Comparison of ENCODE assay signal across 8 cellular contexts in the genomic region with DNA sequence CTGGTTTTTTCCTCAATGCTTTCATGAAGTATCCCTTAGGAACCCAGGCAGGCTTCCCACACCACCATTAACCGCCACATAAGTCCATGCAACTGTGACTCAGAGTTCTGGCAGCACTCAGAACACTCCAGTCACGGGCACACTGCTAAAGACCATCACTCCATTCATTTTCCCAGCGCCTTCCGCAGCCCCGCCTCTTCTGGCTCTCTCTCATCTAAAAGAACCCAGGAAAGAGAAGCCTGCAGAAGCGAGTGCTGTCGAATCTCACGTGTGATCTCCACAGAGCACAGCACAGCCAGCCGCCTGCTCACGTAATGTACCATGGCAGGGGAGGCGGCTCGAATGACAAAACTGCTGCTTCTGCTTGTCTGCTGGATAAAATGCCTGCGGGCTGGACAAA. TPM values are rescaled to one million over a fixed set of nuclear protein-coding genes. Genes with fewer than 3 reads are reported as not detected.
DNase-seq lines count a peak whose midpoint lies in the region; ATAC-seq and TF ChIP-seq lines count a peak whose summit lies in the region.

No MANE protein-coding gene starts in this region.

- POLR2A ChIA-PET in Panc1 (lab: Charles Lee), result no interaction called here

- CTCF ChIA-PET in Panc1 (lab: Charles Lee), result no interaction called here

- no peak overlapping the region for H3K56ac ChIP-seq in mesendoderm (ENCODE audit: low read length)

- DNase-seq in EH (ENCODE audit: low read depth) (peak; percentile 73), Panc1 (ENCODE audit: low read depth, low spot score) (no peak), epithelial cell of esophagus (ENCODE audit: low read depth) (peak; percentile 34), NK-92 (lab: John Stamatoyannopoulos, UW; ENCODE audit: unreplicated experiment) (no peak), mesendoderm (no peak), body of pancreas (no peak)
- no peak for DNase-seq in effector memory CD8-positive, alpha-beta T cell

- in situ Hi-C loops in Panc1 (cut with HindIII; ENCODE audit: low pct_unique_long_range_greater_than_20kb, low sequenced_read_pairs), result no loop called here

- H3K27ac ChIP-seq in Panc1 (ENCODE audit: low read length), result peak overlapping the region; percentile 59
- H3K27ac ChIP-seq in rectal smooth muscle tissue (ENCODE audit: low read depth, low read length), result no peak overlapping the region
- no peak overlapping the region for H3K27ac ChIP-seq in mesendoderm (ENCODE audit: low read depth, low read length)
- H3K27ac ChIP-seq in body of pancreas, result no peak overlapping the region

- BruUV-seq in Panc1 (replicated peaks; lab: Mats Ljungman, UMichigan), result no TSS peak

- no peaks in the 10 kb centered on the region for H3K27me3 Mint-ChIP-seq in effector memory CD8-positive, alpha-beta T cell

- no peak overlapping the region for H2BK15ac ChIP-seq in mesendoderm (replicated peaks; ENCODE audit: low read depth)

- peaks cover 36% of the 10 kb centered on the region for H3K36me3 Mint-ChIP-seq in effector memory CD8-positive, alpha-beta T cell (ENCODE audit: insufficient read depth)

- TF ChIP-seq CTCF in Panc1 (IDR thresholded peaks at IDR 0.05) (no peak), epithelial cell of esophagus (IDR thresholded peaks at IDR 0.05; ENCODE audit: insufficient read depth, low read depth, low read length, missing control alignments) (no peak), body of pancreas (IDR thresholded peaks at IDR 0.05) (no peak)

- no peak overlapping the region for H2BK120ac ChIP-seq in mesendoderm (ENCODE audit: low read depth, low read length)

- H3K27ac Mint-ChIP-seq in effector memory CD8-positive, alpha-beta T cell, result peak overlapping the region in 1 of 2 donors; percentile 69

- H2BK5ac ChIP-seq in mesendoderm (ENCODE audit: low read length), result no peak overlapping the region

- no peak overlapping the region for H3K23ac ChIP-seq in mesendoderm (ENCODE audit: low read length)

- no peaks in the 10 kb centered on the region for H3K79me1 ChIP-seq in mesendoderm (ENCODE audit: low read length)

- H3K18ac ChIP-seq in mesendoderm (ENCODE audit: low read length), result no peak overlapping the region

- H3K9me3 ChIP-seq in Panc1 (ENCODE audit: control insufficient read depth, insufficient read depth, low read depth, low read length) (no peaks in the 10 kb centered on the region), body of pancreas (no peaks in the 10 kb centered on the region)

- no peak overlapping the region for H3K4me2 ChIP-seq in mesendoderm (ENCODE audit: low read length)

- no peak overlapping the region for H4K8ac ChIP-seq in mesendoderm (ENCODE audit: low read depth, low read length)

- no peaks in the 10 kb centered on the region for H3K79me2 ChIP-seq in mesendoderm (ENCODE audit: control insufficient read depth, insufficient read depth, low read length)

- intact Hi-C loops in Panc1 (cut with micrococcal nuclease; ENCODE audit: unreplicated experiment) (no loop called here), body of pancreas (cut with DNase I) (no loop called here)

- H3K27me3 ChIP-seq in Panc1 (ENCODE audit: control insufficient read depth, insufficient read depth, low read length) (no peaks in the 10 kb centered on the region), rectal smooth muscle tissue (ENCODE audit: control insufficient read depth, insufficient read depth, low read length) (no peaks in the 10 kb centered on the region), mesendoderm (ENCODE audit: insufficient read depth, low read length, poor library complexity) (no peaks in the 10 kb centered on the region), body of pancreas (no peaks in the 10 kb centered on the region)

- H3K4me1 ChIP-seq in Panc1 (ENCODE audit: control insufficient read depth, insufficient read depth, low read length), result peaks cover 31% of the 10 kb centered on the region
- no peaks in the 10 kb centered on the region for H3K4me1 ChIP-seq in rectal smooth muscle tissue (ENCODE audit: control insufficient read depth, insufficient read depth, low read length)
- peaks cover 6% of the 10 kb centered on the region for H3K4me1 ChIP-seq in mesendoderm (ENCODE audit: control insufficient read depth, low read depth, low read length)
- peaks cover 25% of the 10 kb centered on the region for H3K4me1 ChIP-seq in body of pancreas

- no peak for ATAC-seq in Panc1
- no peak for ATAC-seq in body of pancreas
- no peak for ATAC-seq in effector memory CD8-positive, alpha-beta T cell (replicated peaks)

- H4K5ac ChIP-seq in mesendoderm (ENCODE audit: low read length), result no peak overlapping the region

- no CpG with 5 or more reads among the region's 13 CpGs for WGBS in mesendoderm (ENCODE audit: extremely low coverage, insufficient coverage, low lambda C conversion rate)
- WGBS in body of pancreas, 2 donors, result 90 to 95% methylated on average over 13 of the region's 13 CpGs

- peak overlapping the region; percentile 30 for H3K9ac ChIP-seq in rectal smooth muscle tissue (ENCODE audit: low read length)
- H3K9ac ChIP-seq in mesendoderm (ENCODE audit: low read length), result no peak overlapping the region

- no peak for TF ChIP-seq POLR2A in body of pancreas (IDR thresholded peaks at IDR 0.05)

- H3K4me1 Mint-ChIP-seq in effector memory CD8-positive, alpha-beta T cell (ENCODE audit: low read depth in 2 of 2), result peaks cover 18 to 21% of the 10 kb centered on the region in 2 donors

- no peak overlapping the region for H2AK5ac ChIP-seq in mesendoderm (ENCODE audit: low read length)

- H3K4me3 ChIP-seq in Panc1 (ENCODE audit: low read depth in 2 of 2, low read length in 2 of 2), result peak overlapping the region; percentile 17 to 31; a peak in 3 of 4 replicates
- no peak overlapping the region for H3K4me3 ChIP-seq in epithelial cell of esophagus (ENCODE audit: low read length)
- peak overlapping the region; percentile 21 for H3K4me3 ChIP-seq in rectal smooth muscle tissue (ENCODE audit: low read length)
- no peak overlapping the region for H3K4me3 ChIP-seq in mesendoderm (ENCODE audit: low read length)
- no peak overlapping the region for H3K4me3 ChIP-seq in body of pancreas

- H3K4me3 Mint-ChIP-seq in effector memory CD8-positive, alpha-beta T cell, result no peak overlapping the region

- H3K4ac ChIP-seq in mesendoderm (ENCODE audit: low read depth, low read length), result no peak overlapping the region

- no peaks in the 10 kb centered on the region for H3K9me3 Mint-ChIP-seq in effector memory CD8-positive, alpha-beta T cell

- H3K36me3 ChIP-seq in Panc1 (ENCODE audit: control insufficient read depth, insufficient read depth, low read length) (no peaks in the 10 kb centered on the region), rectal smooth muscle tissue (ENCODE audit: control insufficient read depth, insufficient read depth, low read length) (no peaks in the 10 kb centered on the region), mesendoderm (ENCODE audit: control insufficient read depth, insufficient read depth, low read length) (no peaks in the 10 kb centered on the region), body of pancreas (replicated peaks in 1 of 2; ENCODE audit: insufficient read depth in 1 of 2, low read depth in 2 of 2) (peaks cover 0 to 1% of the 10 kb centered on the region in 2 donors)

RNA-seq across cellular contexts. Expression of a gene that starts 1.9 kb away (rescaled TPM):
- total RNA-seq in Panc1 (2021; ENCODE audit: unreplicated experiment), result 59.4 TPM
- polyA plus RNA-seq in Panc1 (2012; ENCODE audit: insufficient read length), result 81.5 TPM
- 13.5 TPM for polyA plus RNA-seq in mesendoderm (2013, experiment 1 of 2)
- 12.9 TPM for polyA plus RNA-seq in mesendoderm (2013, experiment 2 of 2)
- 10 to 100 TPM; 34.0 to 39.6 TPM for total RNA-seq in body of pancreas

RNA-seq across cellular contexts. Expression of a gene that starts 11.9 kb away (rescaled TPM):
- 9.2 TPM for total RNA-seq in Panc1 (2021; ENCODE audit: unreplicated experiment)
- polyA plus RNA-seq in Panc1 (2012; ENCODE audit: insufficient read length), result 13.7 TPM
- 0.72 TPM for polyA plus RNA-seq in mesendoderm (2013, experiment 1 of 2)
- 0.78 TPM for polyA plus RNA-seq in mesendoderm (2013, experiment 2 of 2)
- total RNA-seq in body of pancreas, result 10 to 100 TPM; 21.0 to 65.3 TPM

RNA-seq across cellular contexts. Expression of a gene that starts 37.4 kb away (rescaled TPM):
- total RNA-seq in Panc1 (2021; ENCODE audit: unreplicated experiment) (125 TPM), body of pancreas (10 to 100 TPM; 25.7 to 52.7 TPM)
- polyA plus RNA-seq in Panc1 (2012; ENCODE audit: insufficient read length), result 120 TPM
- 5.8 TPM for polyA plus RNA-seq in mesendoderm (2013, experiment 1 of 2)
- 5.8 TPM for polyA plus RNA-seq in mesendoderm (2013, experiment 2 of 2)

Comparison
In these comparisons a context has a peak if more than half of its experiments do, and no peak if none do; other contexts are left out.
1. DNase-seq: peak in EH (single experiment) and epithelial cell of esophagus (single experiment); none in Panc1 (single experiment), NK-92 (single experiment), mesendoderm (single experiment), body of pancreas (0 of 4) and effector memory CD8-positive, alpha-beta T cell (0 of 3).
2. H3K4me3 ChIP-seq: peak in Panc1 (2 of 2) and rectal smooth muscle tissue (single experiment); none in epithelial cell of esophagus (single experiment), mesendoderm (single experiment) and body of pancreas (0 of 2).